7 cellular contexts compared by ENCODE assay signal in the genomic region with DNA sequence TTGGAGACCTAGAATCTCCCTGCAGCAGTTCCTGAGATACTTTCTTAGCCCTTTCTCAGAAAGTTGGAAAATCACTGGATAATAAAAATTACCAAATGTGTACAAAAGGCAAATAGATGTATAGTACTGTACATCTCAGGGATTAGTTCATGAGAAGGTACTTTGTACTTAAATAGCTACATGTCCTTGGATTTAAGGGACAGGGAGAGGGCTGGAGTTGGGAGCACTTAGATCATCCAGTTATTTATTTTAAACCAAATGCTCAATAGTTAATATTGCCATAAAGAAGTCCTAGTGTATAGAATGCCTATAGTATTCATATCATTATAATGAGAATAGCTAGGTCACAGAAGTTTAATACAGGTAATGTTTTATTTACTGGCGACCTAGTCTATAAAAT. TPM values are rescaled to one million over a fixed set of nuclear protein-coding genes. Genes with fewer than 3 reads are reported as not detected.
"Had no signal": no experiment of that assay in that cellular context is flagged by ENCODE, and none has a peak within 500 bp of the region (broad histone marks: within the 10 kb centered on the region; RNA-seq: fewer than 3 reads in every experiment).

No MANE protein-coding gene starts in this region.

- DNase-seq: IMR-90, KBM-7, KG1 had no signal

- H3K27ac ChIP-seq: HL-60, KMS-11 had no signal

- H3K4me2 ChIP-seq: KMS-11 had no signal

- H3K4me3 ChIP-seq: K562 had no signal

- FAIRE-seq: K562 had no signal

- ATAC-seq: K562 had no signal

- H3K9ac ChIP-seq: KMS-11 had no signal

RNA-seq across cellular contexts. Expression of a gene that starts 13.4 kb away (rescaled TPM):
- polyA plus RNA-seq: IgD-negative memory B cell had no signal
